In the genomic region with DNA sequence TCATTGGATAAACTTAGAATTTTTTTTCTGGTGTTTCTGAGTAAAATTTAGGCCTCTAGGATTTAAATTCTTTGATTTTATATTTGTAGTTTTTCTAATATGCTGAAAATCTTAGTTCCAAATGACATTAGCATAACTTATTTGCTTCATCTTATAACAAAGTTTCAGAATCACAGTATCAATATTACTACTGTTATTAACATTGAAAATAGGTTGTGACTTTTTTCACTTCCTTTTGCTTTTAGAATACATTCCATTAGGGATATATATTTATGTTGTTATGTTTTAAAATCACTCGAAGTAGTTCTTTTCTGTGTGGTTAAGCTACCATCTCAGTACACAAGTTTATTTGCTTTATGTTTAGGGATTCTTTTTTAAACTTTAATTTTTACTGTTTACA, we compare ENCODE assay signal across 28 cellular contexts. TPM values are rescaled to one million over a fixed set of nuclear protein-coding genes. Genes with fewer than 3 reads are reported as not detected.
"Had no signal": no experiment of that assay in that cellular context is flagged by ENCODE, and none has a peak within 500 bp of the region (broad histone marks: within the 10 kb centered on the region; RNA-seq: fewer than 3 reads in every experiment).

No MANE protein-coding gene starts in this region.

- H3K27me3 Mint-ChIP-seq: naive thymus-derived CD4-positive, alpha-beta T cell; natural killer cell treated with Interleukin-12 subunit alpha and Interleukin-12 subunit beta and Interleukin-15 and Interleukin-18, amount 100 ng/mL, for 72 hours; progenitor cell of endocrine pancreas; stimulated activated naive CD8-positive, alpha-beta T cell treated with anti-CD3 and anti-CD28 coated beads, Interleukin-15, Interleukin-2, amounts not matched to agents 100 ng/mL and 50 ng/mL, for 24 hours had no signal

- H3K4me3 ChIP-seq: left ventricle myocardium inferior, lung, mucosa of descending colon, ovary, right atrium auricular region, right lobe of liver, smooth muscle cell, suprapubic skin, thoracic aorta, tibial artery, upper lobe of right lung had no signal

- H3K9me3 Mint-ChIP-seq: immature natural killer cell; natural killer cell treated with Interleukin-12 subunit alpha and Interleukin-12 subunit beta and Interleukin-15 and Interleukin-18, amount 100 ng/mL, for 72 hours; stimulated activated naive CD8-positive, alpha-beta T cell treated with anti-CD3 and anti-CD28 coated beads, Interleukin-15, Interleukin-2, amounts not matched to agents 100 ng/mL and 50 ng/mL, for 24 hours had no signal

- H3K27me3 ChIP-seq: right atrium auricular region, right lobe of liver, suprapubic skin, tibial artery, upper lobe of right lung had no signal

- H3K9me3 ChIP-seq: left ventricle myocardium inferior, mucosa of descending colon, ovary, right atrium auricular region, right lobe of liver, suprapubic skin, thoracic aorta, tibial artery, upper lobe of right lung had no signal

- H3K4me1 Mint-ChIP-seq: immature natural killer cell had no signal

- H3K27ac Mint-ChIP-seq: immature natural killer cell; natural killer cell treated with Interleukin-12 subunit alpha and Interleukin-12 subunit beta and Interleukin-15 and Interleukin-18, amount 100 ng/mL, for 72 hours; progenitor cell of endocrine pancreas; stimulated activated naive CD8-positive, alpha-beta T cell treated with anti-CD3 and anti-CD28 coated beads, Interleukin-15, Interleukin-2, amounts not matched to agents 100 ng/mL and 50 ng/mL, for 24 hours had no signal

- H3K4me1 ChIP-seq: right atrium auricular region, right lobe of liver, suprapubic skin, tibial artery, upper lobe of right lung had no signal

- ATAC-seq: mucosa of descending colon; naive thymus-derived CD4-positive, alpha-beta T cell; natural killer cell treated with Interleukin-12 subunit alpha and Interleukin-12 subunit beta and Interleukin-15 and Interleukin-18, amount 100 ng/mL, for 72 hours; right lobe of liver; upper lobe of right lung had no signal

- DNase-seq: hypothalamus; immature natural killer cell; kidney; left ventricle myocardium inferior; midbrain; mucosa of descending colon; naive thymus-derived CD4-positive, alpha-beta T cell; ovary; right lobe of liver; stimulated activated CD4-positive, alpha-beta T cell treated with anti-CD3 and anti-CD28 coated beads, Interleukin-1b, Interleukin-23, amount 100 ng/mL, for 48 hours; stimulated activated CD4-positive, alpha-beta T cell treated with anti-CD3 and anti-CD28 coated beads, Interleukin-2, amount 100 ng/mL, for 48 hours; stimulated activated CD4-positive, alpha-beta T cell treated with anti-CD3 and anti-CD28 coated beads, Interleukin-4, amount 100 ng/mL, for 4 hours; stimulated activated CD8-positive, alpha-beta memory T cell treated with anti-CD3 and anti-CD28 coated beads, Interleukin-4, amount 100 ng/mL, for 48 hours; stimulated activated naive CD4-positive, alpha-beta T cell; tibial artery; trophoblast cell; upper lobe of right lung had no signal

- H3K4me3 Mint-ChIP-seq: immature natural killer cell; naive thymus-derived CD4-positive, alpha-beta T cell; natural killer cell treated with Interleukin-12 subunit alpha and Interleukin-12 subunit beta and Interleukin-15 and Interleukin-18, amount 100 ng/mL, for 72 hours; stimulated activated naive CD8-positive, alpha-beta T cell treated with anti-CD3 and anti-CD28 coated beads, Interleukin-15, Interleukin-2, amounts not matched to agents 100 ng/mL and 50 ng/mL, for 24 hours had no signal

- H3K27ac ChIP-seq: left ventricle myocardium inferior, ovary, right atrium auricular region, right lobe of liver, suprapubic skin, thoracic aorta, tibial artery, upper lobe of right lung had no signal

- H3K36me3 ChIP-seq: left ventricle myocardium inferior, ovary, right atrium auricular region, thoracic aorta had no signal

- H3K4me2 ChIP-seq: smooth muscle cell had no signal

RNA-seq across cellular contexts. Expression of gene BEST3, which starts 52.4 kb away (rescaled TPM):
- total RNA-seq: mesenteric fat pad; naive thymus-derived CD4-positive, alpha-beta T cell; natural killer cell treated with Interleukin-12 subunit alpha and Interleukin-12 subunit beta and Interleukin-15 and Interleukin-18, amount 100 ng/mL, for 72 hours; omental fat pad; ovary; progenitor cell of endocrine pancreas; right lobe of liver; subcutaneous adipose tissue; thoracic aorta; upper lobe of right lung had no signal
- polyA plus RNA-seq: immature natural killer cell; naive thymus-derived CD4-positive, alpha-beta T cell; smooth muscle cell had no signal
